Comparison of ENCODE assay signal across 12 cellular contexts in the genomic region with DNA sequence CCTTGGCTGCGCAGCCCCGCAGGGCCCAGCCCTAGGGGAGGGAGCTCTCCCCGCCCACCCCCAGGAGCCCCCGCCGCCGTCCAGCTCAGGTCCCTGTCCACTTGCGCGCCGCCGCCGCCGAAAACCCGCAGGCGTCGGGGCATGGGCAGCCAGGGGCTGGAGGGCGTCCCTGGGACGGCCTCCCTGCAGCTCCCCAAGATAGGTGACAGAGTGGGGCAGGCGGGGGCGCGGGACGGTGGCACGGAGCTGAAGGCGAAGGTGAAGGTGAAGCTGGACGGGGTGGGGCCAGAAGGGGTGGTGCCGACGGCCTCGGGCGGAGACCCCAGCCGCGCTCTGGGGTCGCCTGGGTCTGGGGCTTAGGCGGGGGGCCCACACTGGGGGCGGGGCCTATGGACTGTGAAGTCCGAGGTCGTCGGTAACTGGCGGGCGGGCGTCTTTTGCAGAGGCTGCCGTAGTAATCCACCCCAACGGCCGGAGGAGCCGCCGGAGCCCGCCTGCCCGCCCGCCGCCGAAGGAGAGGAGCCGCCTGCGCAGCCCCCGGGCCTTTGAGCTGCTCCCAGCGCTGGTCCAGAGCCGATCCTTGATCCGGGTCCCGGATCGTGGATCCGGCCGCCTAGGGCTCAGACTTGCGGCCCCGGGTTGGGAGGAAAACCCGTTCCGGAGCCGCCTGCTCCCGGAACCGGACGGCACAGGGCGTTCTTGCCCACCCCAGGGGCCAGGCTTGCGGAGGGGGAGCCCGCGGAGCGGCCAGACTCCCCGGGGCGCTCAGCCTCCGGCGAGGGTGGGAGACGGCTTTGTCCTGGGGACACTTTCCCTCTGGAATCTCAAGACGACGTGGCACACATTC. TPM values are rescaled to one million over a fixed set of nuclear protein-coding genes. Genes with fewer than 3 reads are reported as not detected.
DNase-seq lines count a peak whose midpoint lies in the region; ATAC-seq, FAIRE-seq and TF ChIP-seq lines count a peak whose summit lies in the region.
"Had no signal": no experiment of that assay in that cellular context is flagged by ENCODE, and none has a peak within 500 bp of the region (broad histone marks: within the 10 kb centered on the region; RNA-seq: fewer than 3 reads in every experiment).

No MANE protein-coding gene starts in this region.

- H3K79me2 ChIP-seq in keratinocyte (ENCODE audit: control insufficient read depth, insufficient read depth, low read length) = no peaks in the 10 kb centered on the region

- under 1% methylated on average over 76 of the region's 79 CpGs for WGBS in HUES64
- 1% methylated on average over 79 of the region's 79 CpGs for WGBS in ectodermal cell, 2 experiments

- ATAC-seq in GM19035 (IDR thresholded peaks at IDR 0.05; ENCODE audit: unreplicated experiment) (no peak), HG02678 (IDR thresholded peaks at IDR 0.05; ENCODE audit: unreplicated experiment) (no peak)
- ATAC-seq in activated CD8-positive, alpha-beta T cell treated with anti-CD3 and anti-CD28 coated beads, Interleukin-2, amount 10 ng/mL, durations not matched to agents 7 days and 5 days = no peak

- no peak overlapping the region for H3K4me3 Mint-ChIP-seq in activated CD8-positive, alpha-beta T cell treated with anti-CD3 and anti-CD28 coated beads, Interleukin-2, amount 10 ng/mL, durations not matched to agents 7 days and 5 days

- peaks cover 17% of the 10 kb centered on the region for H3K4me1 ChIP-seq in HUES64 (ENCODE audit: insufficient read depth, low read length)
- H3K4me1 ChIP-seq in ectodermal cell (ENCODE audit: control insufficient read depth, insufficient read depth, low read length) = peaks cover 17% of the 10 kb centered on the region
- peaks cover 14% of the 10 kb centered on the region for H3K4me1 ChIP-seq in keratinocyte (ENCODE audit: control insufficient read depth, extremely low read depth, insufficient read depth, low read length)

- POLR2A ChIA-PET in activated CD8-positive, alpha-beta T cell treated with anti-CD3 and anti-CD28 coated beads, Interleukin-2, amount 10 ng/mL, durations not matched to agents 7 days and 5 days (lab: Charles Lee) = interaction anchor here (0.8 to 2.7 kb wide), 3 partner anchors 18 to 118 kb away, joined by 3 to 10 read pairs (median 3); a partner anchor contains a TSS

- no peak overlapping the region for H2AFZ ChIP-seq in keratinocyte (ENCODE audit: control insufficient read depth, low read length)

- TF ChIP-seq CTCF in keratinocyte (optimal IDR thresholded peaks at IDR 0.05 in 1 of 3, IDR thresholded peaks at IDR 0.05 in 1 of 3, conservative IDR thresholded peaks at IDR 0.05 in 1 of 3; ENCODE audit: extremely low read depth in 1 of 3, insufficient read depth in 2 of 3, low read length in 3 of 3) = no peak

- H3K27me3 Mint-ChIP-seq in activated CD8-positive, alpha-beta T cell treated with anti-CD3 and anti-CD28 coated beads, Interleukin-2, amount 10 ng/mL, durations not matched to agents 7 days and 5 days (ENCODE audit: low read depth) = no peaks in the 10 kb centered on the region
- H3K27me3 Mint-ChIP-seq: natural killer cell treated with Interleukin-12 subunit alpha and Interleukin-12 subunit beta and Interleukin-15 and Interleukin-18, amount 100 ng/mL, for 72 hours had no signal

- H3K9ac ChIP-seq in HUES64 (ENCODE audit: low read depth, low read length) = peak overlapping the region; percentile 73
- peak overlapping the region; percentile 26 for H3K9ac ChIP-seq in keratinocyte (ENCODE audit: control insufficient read depth, extremely low read depth, insufficient read depth, low read length)

- H3K4me3 ChIP-seq in HUES64 (ENCODE audit: low read length) (peak overlapping the region; percentile 57), ectodermal cell (ENCODE audit: insufficient read depth, low read depth, low read length) (peak overlapping the region; percentile 32), keratinocyte (ENCODE audit: control insufficient read depth in 2 of 3, extremely low read depth in 1 of 3, insufficient read depth in 2 of 3, low read depth in 1 of 3, low read length in 3 of 3) (no peak overlapping the region)
- H3K4me3 ChIP-seq: GM12878 had no signal

- H3K27ac Mint-ChIP-seq in activated CD8-positive, alpha-beta T cell treated with anti-CD3 and anti-CD28 coated beads, Interleukin-2, amount 10 ng/mL, durations not matched to agents 7 days and 5 days = no peak overlapping the region
- H3K27ac Mint-ChIP-seq: natural killer cell treated with Interleukin-12 subunit alpha and Interleukin-12 subunit beta and Interleukin-15 and Interleukin-18, amount 100 ng/mL, for 72 hours had no signal

- DNase-seq in keratinocyte (ENCODE audit: low read depth, low spot score) (no peak), substantia nigra (lab: John Stamatoyannopoulos, UW) (peak in 8 of 49 donors; percentile 21 to 63 (median 50))
- DNase-seq in stimulated activated CD4-positive, alpha-beta T cell treated with anti-CD3 and anti-CD28 coated beads, Interleukin-1b, Interleukin-23, amount 100 ng/mL, for 48 hours = no peak
- DNase-seq in activated CD8-positive, alpha-beta T cell treated with anti-CD3 and anti-CD28 coated beads, Interleukin-2, amount 10 ng/mL, durations not matched to agents 7 days and 5 days = no peak
- DNase-seq: NCI-H1694 treated with DMSO at 0.1 percent for 48 hours had no signal

- peaks cover 34% of the 10 kb centered on the region for H3K4me1 Mint-ChIP-seq in activated CD8-positive, alpha-beta T cell treated with anti-CD3 and anti-CD28 coated beads, Interleukin-2, amount 10 ng/mL, durations not matched to agents 7 days and 5 days (ENCODE audit: low read depth)

- no peak for FAIRE-seq in keratinocyte (lab: Jason Lieb, UNC)
- FAIRE-seq: bronchial epithelial cell had no signal

- H3K9me1 ChIP-seq in keratinocyte (ENCODE audit: control insufficient read depth, extremely low read depth, insufficient read depth, low read length) = no peaks in the 10 kb centered on the region

- H3K27ac ChIP-seq in HUES64 (ENCODE audit: low read depth, low read length) (no peak overlapping the region), ectodermal cell (ENCODE audit: insufficient read depth, low read depth, low read length, poor library complexity, severe bottlenecking) (no peak overlapping the region), keratinocyte (ENCODE audit: control insufficient read depth, insufficient read depth, low read length) (no peak overlapping the region), substantia nigra (ENCODE audit: low read depth, low read length, poor library complexity, severe bottlenecking) (peak overlapping the region; percentile 55)

- H4K20me1 ChIP-seq in keratinocyte (ENCODE audit: control insufficient read depth, extremely low read depth, insufficient read depth, low read length) = peaks cover 19% of the 10 kb centered on the region

- dilution Hi-C loops in keratinocyte (cut with MboI; ENCODE audit: extremely low pct_ligation_motif_present, low sequenced_read_pairs) = no loop called here

- CTCF ChIA-PET in activated CD8-positive, alpha-beta T cell treated with anti-CD3 and anti-CD28 coated beads, Interleukin-2, amount 10 ng/mL, durations not matched to agents 7 days and 5 days (lab: Charles Lee) = interaction anchor here (1.0 to 1.6 kb wide), 2 partner anchors 51 to 128 kb away, joined by 4 to 5 read pairs; no protein-coding TSS in a partner anchor

- H3K9me3 ChIP-seq in HUES64 (ENCODE audit: insufficient read depth, low read depth, low read length) (no peaks in the 10 kb centered on the region), ectodermal cell (ENCODE audit: control insufficient read depth, low read length) (no peaks in the 10 kb centered on the region), keratinocyte (ENCODE audit: control insufficient read depth, low read depth, low read length) (no peaks in the 10 kb centered on the region)

- peak overlapping the region; percentile 55 for H3K4me2 ChIP-seq in keratinocyte (ENCODE audit: control insufficient read depth, extremely low read depth, insufficient read depth, low read depth, low read length)

- H3K36me3 ChIP-seq in HUES64 (ENCODE audit: insufficient read depth, low read length) = peaks cover 18% of the 10 kb centered on the region
- H3K36me3 ChIP-seq in ectodermal cell (ENCODE audit: control insufficient read depth, insufficient read depth, low read length) = peaks cover 7% of the 10 kb centered on the region
- peaks cover 18 to 30% of the 10 kb centered on the region in 2 experiments for H3K36me3 ChIP-seq in keratinocyte (ENCODE audit: control insufficient read depth in 2 of 2, extremely low read depth in 1 of 2, insufficient read depth in 2 of 2, low read length in 2 of 2)

- peaks cover 30% of the 10 kb centered on the region for H3K36me3 Mint-ChIP-seq in activated CD8-positive, alpha-beta T cell treated with anti-CD3 and anti-CD28 coated beads, Interleukin-2, amount 10 ng/mL, durations not matched to agents 7 days and 5 days (ENCODE audit: low read depth)
- H3K36me3 Mint-ChIP-seq: natural killer cell treated with Interleukin-12 subunit alpha and Interleukin-12 subunit beta and Interleukin-15 and Interleukin-18, amount 100 ng/mL, for 72 hours had no signal

- no peaks in the 10 kb centered on the region for H3K9me3 Mint-ChIP-seq in activated CD8-positive, alpha-beta T cell treated with anti-CD3 and anti-CD28 coated beads, Interleukin-2, amount 10 ng/mL, durations not matched to agents 7 days and 5 days (ENCODE audit: insufficient read depth)
- H3K9me3 Mint-ChIP-seq: natural killer cell treated with Interleukin-12 subunit alpha and Interleukin-12 subunit beta and Interleukin-15 and Interleukin-18, amount 100 ng/mL, for 72 hours had no signal

- H3K27me3 ChIP-seq in HUES64 (ENCODE audit: insufficient read depth, low read length) (peaks cover 26% of the 10 kb centered on the region), ectodermal cell (ENCODE audit: control insufficient read depth, insufficient read depth, low read length, poor library complexity, severe bottlenecking) (peaks cover 28% of the 10 kb centered on the region), keratinocyte (ENCODE audit: control insufficient read depth, extremely low read depth, insufficient read depth, low read length) (no peaks in the 10 kb centered on the region)

RNA-seq across cellular contexts. Expression of a gene that starts 27.0 kb away (rescaled TPM):
- polyA plus RNA-seq in HUES64 (2013, experiment 1 of 2) = 71.0 TPM
- polyA plus RNA-seq in HUES64 (2013, experiment 2 of 2) = 60.6 TPM
- 58.8 TPM for polyA plus RNA-seq in ectodermal cell (2013, experiment 1 of 4)
- 65.5 TPM for polyA plus RNA-seq in ectodermal cell (2013, experiment 2 of 4)
- 33.2 TPM for polyA plus RNA-seq in ectodermal cell (2013, experiment 3 of 4)
- 43.0 TPM for polyA plus RNA-seq in ectodermal cell (2013, experiment 4 of 4)
- 51.7 to 62.3 TPM (median 59.8 TPM) in 3 replicates for polyA plus RNA-seq in keratinocyte
- polyA plus RNA-seq in keratinocyte (2011; ENCODE audit: low read depth) = 141 TPM
- polyA plus RNA-seq in keratinocyte (2011; cell fraction: cytosol; rRNA removed) = 13.1 and 22.9 TPM in 2 replicates
- polyA plus RNA-seq in keratinocyte (2011; cell fraction: nucleus; rRNA removed) = 193 and 230 TPM in 2 replicates
- polyA plus RNA-seq in keratinocyte (2012; ENCODE audit: low replicate concordance) = 58.4 and 115 TPM in 2 replicates
- polyA minus RNA-seq in keratinocyte = 92.2 to 212 TPM (median 99.5 TPM) in 3 replicates
- 158 TPM for polyA minus RNA-seq in keratinocyte (2011; cell fraction: cytosol; rRNA and poly(A)+ RNA removed)
- polyA minus RNA-seq in keratinocyte (2011; cell fraction: nucleus; rRNA and poly(A)+ RNA removed) = 274 and 384 TPM in 2 replicates
- 100 to 1,000 TPM; 212 to 254 TPM for total RNA-seq in activated CD8-positive, alpha-beta T cell treated with anti-CD3 and anti-CD28 coated beads, Interleukin-2, amount 10 ng/mL, durations not matched to agents 7 days and 5 days

Comparison
In these comparisons a context has a peak if more than half of its experiments do, and no peak if none do; other contexts are left out.
1. H3K4me3 ChIP-seq: peak in HUES64 (single experiment) and ectodermal cell (single experiment); none in keratinocyte (0 of 3).